19 cellular contexts compared by ENCODE assay signal in genomic region chr13:20350819-20351218, GRCh38.
DNase-seq lines count a peak whose midpoint lies in the region; FAIRE-seq and TF ChIP-seq lines count a peak whose summit lies in the region.
"Had no signal": no experiment of that assay in that cellular context is flagged by ENCODE, and none has a peak within 500 bp of the region (broad histone marks: within the 10 kb centered on the region; RNA-seq: fewer than 3 reads in every experiment).

No MANE protein-coding gene starts in this region.

- H3K4me2 ChIP-seq in Karpas-422 (ENCODE audit: low read depth, low read length, poor library complexity, severe bottlenecking) (no peak overlapping the region), astrocyte (ENCODE audit: low read length) (peak overlapping the region; percentile 32), keratinocyte (ENCODE audit: control insufficient read depth, extremely low read depth, insufficient read depth, low read depth, low read length) (peak overlapping the region; percentile 88)
- H3K4me2 ChIP-seq: SK-N-SH had no signal

- H3K36me3 ChIP-seq in Karpas-422 (ENCODE audit: insufficient read depth, low read length) (no peaks in the 10 kb centered on the region), astrocyte (ENCODE audit: insufficient read depth, low read length) (no peaks in the 10 kb centered on the region), keratinocyte (ENCODE audit: control insufficient read depth in 2 of 2, extremely low read depth in 1 of 2, insufficient read depth in 2 of 2, low read length in 2 of 2) (no peaks in the 10 kb centered on the region)

- H3K4me3 Mint-ChIP-seq in astrocyte (ENCODE audit: unreplicated experiment): no peak overlapping the region
- H3K4me3 Mint-ChIP-seq: H9, IgD-negative memory B cell had no signal

- H3K27me3 Mint-ChIP-seq in astrocyte (ENCODE audit: low read depth, unreplicated experiment): peaks cover 5% of the 10 kb centered on the region
- H3K27me3 Mint-ChIP-seq: IgD-negative memory B cell had no signal

- H4K20me1 ChIP-seq in Karpas-422 (ENCODE audit: insufficient read depth, low read depth, low read length) (no peaks in the 10 kb centered on the region), astrocyte (ENCODE audit: insufficient read depth, low read length) (no peaks in the 10 kb centered on the region), keratinocyte (ENCODE audit: control insufficient read depth, extremely low read depth, insufficient read depth, low read length) (no peaks in the 10 kb centered on the region)

- no peaks in the 10 kb centered on the region for H3K9me2 ChIP-seq in Karpas-422 (replicated peaks; ENCODE audit: insufficient read depth, low read length)
- H3K9me2 ChIP-seq: SK-N-SH had no signal

- no peaks in the 10 kb centered on the region for H3K9me1 ChIP-seq in keratinocyte (ENCODE audit: control insufficient read depth, extremely low read depth, insufficient read depth, low read length)

- no peaks in the 10 kb centered on the region for H3K36me3 Mint-ChIP-seq in astrocyte (ENCODE audit: low read depth, unreplicated experiment)
- H3K36me3 Mint-ChIP-seq: IgD-negative memory B cell had no signal

- TF ChIP-seq CTCF in astrocyte (IDR thresholded peaks at IDR 0.05; ENCODE audit: insufficient read depth, low read depth, low read length) (no peak), keratinocyte (optimal IDR thresholded peaks at IDR 0.05 in 1 of 3, IDR thresholded peaks at IDR 0.05 in 1 of 3, conservative IDR thresholded peaks at IDR 0.05 in 1 of 3; ENCODE audit: extremely low read depth in 1 of 3, insufficient read depth in 2 of 3, low read length in 3 of 3) (no peak)

- no peak overlapping the region for H3K27ac ChIP-seq in Karpas-422 (ENCODE audit: low read length)
- no peak overlapping the region for H3K27ac ChIP-seq in astrocyte (ENCODE audit: low read depth, low read length)
- H3K27ac ChIP-seq in keratinocyte (ENCODE audit: control insufficient read depth, insufficient read depth, low read length): peak overlapping the region; percentile 95

- H3K4me1 ChIP-seq in Karpas-422 (ENCODE audit: low read length) (no peaks in the 10 kb centered on the region), astrocyte (ENCODE audit: insufficient read depth, low read length) (peaks cover 11% of the 10 kb centered on the region), keratinocyte (ENCODE audit: control insufficient read depth, extremely low read depth, insufficient read depth, low read length) (peaks cover 36% of the 10 kb centered on the region)
- H3K4me1 ChIP-seq: Caco-2 had no signal

- DNase-seq in Karpas-422 (peak; percentile 5), astrocyte (ENCODE audit: low read depth) (peak; percentile 23), keratinocyte (ENCODE audit: low read depth, low spot score) (peak; percentile 53), ureter (ENCODE audit: low spot score) (peak; percentile 61), LoVo (ENCODE audit: low spot score) (no peak), GDM1 (lab: John Stamatoyannopoulos, UW) (no peak)
- DNase-seq in stimulated activated CD4-positive, alpha-beta T cell treated with anti-CD3 and anti-CD28 coated beads, Interleukin-1b, Interleukin-23, amount 100 ng/mL, for 48 hours: no peak
- DNase-seq: ACHN, Caco-2, DMS153, H9, NCI-H1417, NCI-H187 treated with DMSO at 0.1 percent for 48 hours, NCI-H446, NCI-H69, SK-N-SH had no signal

- no peaks in the 10 kb centered on the region for H3K9me3 Mint-ChIP-seq in astrocyte (ENCODE audit: unreplicated experiment)
- H3K9me3 Mint-ChIP-seq: IgD-negative memory B cell had no signal

- H3K79me2 ChIP-seq in Karpas-422 (ENCODE audit: low read length) (no peaks in the 10 kb centered on the region), astrocyte (ENCODE audit: insufficient read depth, low read length) (no peaks in the 10 kb centered on the region), keratinocyte (ENCODE audit: control insufficient read depth, insufficient read depth, low read length) (no peaks in the 10 kb centered on the region)

- peak overlapping the region; percentile 59 for H3K27ac Mint-ChIP-seq in astrocyte (ENCODE audit: unreplicated experiment)
- H3K27ac Mint-ChIP-seq: IgD-negative memory B cell had no signal

- H3K27me3 ChIP-seq in Karpas-422 (ENCODE audit: low read length) (no peaks in the 10 kb centered on the region), astrocyte (ENCODE audit: insufficient read depth, low read length) (no peaks in the 10 kb centered on the region), keratinocyte (ENCODE audit: control insufficient read depth, extremely low read depth, insufficient read depth, low read length) (no peaks in the 10 kb centered on the region)

- H3K4me1 Mint-ChIP-seq in astrocyte (ENCODE audit: low read depth, unreplicated experiment): peaks cover 30% of the 10 kb centered on the region
- H3K4me1 Mint-ChIP-seq: IgD-negative memory B cell had no signal

- dilution Hi-C loops in keratinocyte (cut with MboI; ENCODE audit: extremely low pct_ligation_motif_present, low sequenced_read_pairs): no loop called here

- FAIRE-seq in astrocyte (lab: Jason Lieb, UNC) (no peak), keratinocyte (lab: Jason Lieb, UNC) (peak; percentile 83)
- FAIRE-seq: GM19239, HTR-8/SVneo had no signal

- no peaks in the 10 kb centered on the region for H3K9me3 ChIP-seq in Karpas-422 (ENCODE audit: low read length)
- no peaks in the 10 kb centered on the region for H3K9me3 ChIP-seq in astrocyte (ENCODE audit: insufficient read depth, low read depth, low read length)
- H3K9me3 ChIP-seq in keratinocyte (ENCODE audit: control insufficient read depth, low read depth, low read length): no peaks in the 10 kb centered on the region
- H3K9me3 ChIP-seq: Caco-2, SK-N-SH had no signal

- H2AFZ ChIP-seq in Karpas-422 (ENCODE audit: low read length) (no peak overlapping the region), astrocyte (ENCODE audit: low read depth, low read length) (no peak overlapping the region), keratinocyte (ENCODE audit: control insufficient read depth, low read length) (peak overlapping the region; percentile 70)

- H3K4me3 ChIP-seq in Karpas-422 (ENCODE audit: low read length) (no peak overlapping the region), astrocyte (ENCODE audit: insufficient read depth, low read depth, low read length) (no peak overlapping the region), keratinocyte (ENCODE audit: control insufficient read depth in 2 of 3, extremely low read depth in 1 of 3, insufficient read depth in 2 of 3, low read depth in 1 of 3, low read length in 3 of 3) (peak overlapping the region in 2 of 3 experiments; percentile 48 to 55)

- H3K9ac ChIP-seq in Karpas-422 (ENCODE audit: low read length) (no peak overlapping the region), astrocyte (ENCODE audit: low read length) (no peak overlapping the region), keratinocyte (ENCODE audit: control insufficient read depth, extremely low read depth, insufficient read depth, low read length) (peak overlapping the region; percentile 77)
- H3K9ac ChIP-seq: SK-N-SH had no signal

Comparison
In these comparisons a context has a peak if more than half of its experiments do, and no peak if none do; other contexts are left out.
1. DNase-seq: peak in Karpas-422 (single experiment), astrocyte (single experiment), keratinocyte (single experiment) and ureter (single experiment); none in stimulated activated CD4-positive, alpha-beta T cell treated with anti-CD3 and anti-CD28 coated beads, Interleukin-1b, Interleukin-23, amount 100 ng/mL, for 48 hours (single experiment), LoVo (single experiment) and GDM1 (single experiment).
2. H3K4me3 ChIP-seq: peak in keratinocyte (2 of 3); none in Karpas-422 (single experiment) and astrocyte (single experiment).